Comparison of ENCODE assay signal across 19 cellular contexts in genomic region chr14:79090781-79091180, GRCh38.
"Had no signal": no experiment of that assay in that cellular context is flagged by ENCODE, and none has a peak within 500 bp of the region (broad histone marks: within the 10 kb centered on the region; RNA-seq: fewer than 3 reads in every experiment).

No MANE protein-coding gene starts in this region.

- H3K36me3 ChIP-seq: adrenal gland, ascending aorta, stomach, transverse colon had no signal

- ATAC-seq: foreskin keratinocyte; left ventricle myocardium superior; natural killer cell; psoas muscle; right cardiac atrium; stimulated activated memory B cell treated with anti-CD40 and anti-IgM and Interleukin-4, amounts not matched to agents 10 μg/mL and 1 μg/mL and 100 μg/mL, for 72 hours had no signal

- H3K4me1 ChIP-seq: adrenal gland, foreskin keratinocyte, psoas muscle had no signal

- DNase-seq: activated naive CD4-positive, alpha-beta T cell; activated T-cell treated with anti-CD3 and anti-CD28 coated beads, Interleukin-2, amount 50 U/mL, for 24 hours; adrenal gland; foreskin keratinocyte; hippocampal formation; left ventricle myocardium superior; mammary epithelial cell; midbrain; natural killer cell; psoas muscle; right cardiac atrium; small intestine; stimulated activated CD4-positive, alpha-beta T cell treated with anti-CD3 and anti-CD28 coated beads, Interleukin-2, amount 100 ng/mL, for 24 hours; stomach; T-helper 1 cell; transverse colon had no signal

- H3K4me3 ChIP-seq: adrenal gland, ascending aorta, coronary artery, psoas muscle, stomach, transverse colon had no signal

- H3K27ac ChIP-seq: adrenal gland, ascending aorta, coronary artery, foreskin keratinocyte, psoas muscle had no signal

- H3K27me3 ChIP-seq: adrenal gland, ascending aorta, foreskin keratinocyte, stomach, transverse colon had no signal

- H3K9me3 ChIP-seq: adrenal gland, ascending aorta, psoas muscle, stomach, transverse colon had no signal
